In the genomic region with DNA sequence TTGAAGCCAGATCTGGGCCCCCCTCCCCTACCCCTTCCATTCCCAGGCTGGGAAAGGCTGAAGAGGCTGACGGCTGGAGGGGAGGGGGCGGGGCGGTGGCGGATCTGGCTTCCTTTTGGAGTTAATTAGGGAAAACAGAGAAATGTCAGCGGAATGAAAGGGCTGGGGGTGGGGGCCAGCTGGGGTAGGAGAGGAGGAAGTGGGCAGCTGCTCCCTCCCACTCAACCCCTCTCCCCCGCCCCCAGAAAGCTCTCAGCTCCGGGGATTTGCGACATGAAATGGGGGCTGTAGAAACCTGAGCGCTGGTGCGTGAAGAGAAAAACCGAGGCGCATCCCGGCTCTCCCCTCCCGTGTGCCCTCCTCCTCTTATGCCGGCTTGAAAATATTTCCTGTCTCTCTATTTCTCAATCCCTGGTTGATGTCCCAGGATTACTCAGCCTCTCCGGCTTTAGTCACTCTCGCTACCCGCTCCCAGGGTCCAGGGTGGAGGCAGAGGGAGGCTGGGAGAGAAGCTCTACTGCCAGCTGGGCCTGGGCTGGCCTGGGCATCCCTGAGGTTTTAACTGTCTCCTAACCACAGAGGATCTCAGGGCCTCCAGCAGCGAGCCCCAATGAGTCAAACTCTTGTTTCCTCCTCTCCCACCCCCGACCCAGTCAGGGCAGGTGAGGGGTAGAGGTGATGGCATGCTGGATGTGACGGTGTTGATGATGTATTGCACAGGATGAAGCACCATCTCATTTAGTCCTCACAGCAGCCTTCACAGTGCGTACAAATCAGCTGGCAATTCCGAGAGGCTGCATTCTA, we compare ENCODE assay signal across 8 cellular contexts. TPM values are rescaled to one million over a fixed set of nuclear protein-coding genes. Genes with fewer than 3 reads are reported as not detected.
DNase-seq lines count a peak whose midpoint lies in the region; ATAC-seq and TF ChIP-seq lines count a peak whose summit lies in the region.

No MANE protein-coding gene starts in this region.

- H3K27ac ChIP-seq in mesenchymal stem cell (ENCODE audit: low read length, poor library complexity, severe bottlenecking) (peak overlapping the region; percentile 95), vagina (peak overlapping the region; percentile 94)

- no peak for ATAC-seq in HG02885 (IDR thresholded peaks at IDR 0.05; ENCODE audit: poor library complexity, unreplicated experiment)

- H3K79me1 ChIP-seq in mesenchymal stem cell (replicated peaks; ENCODE audit: low read length, poor library complexity, severe bottlenecking): peaks cover 27% of the 10 kb centered on the region

- H3K9me3 Mint-ChIP-seq in activated CD4-positive, alpha-beta T cell treated with anti-CD3 and anti-CD28 coated beads, Interleukin-2, amount 10 ng/mL, durations not matched to agents 24 days and 14 days: no peaks in the 10 kb centered on the region
- H3K9me3 Mint-ChIP-seq in dendritic cell treated with granulocyte-macrophage colony-stimulating factor and Interleukin-4, amounts not matched to agents 40 ng/mL and 50 ng/mL, for 4 days: no peaks in the 10 kb centered on the region

- H3K9me3 ChIP-seq in mesenchymal stem cell (ENCODE audit: control insufficient read depth, low read length): no peaks in the 10 kb centered on the region
- no peaks in the 10 kb centered on the region for H3K9me3 ChIP-seq in vagina

- H3K23ac ChIP-seq in mesenchymal stem cell (ENCODE audit: low read length in 2 of 2): no peak overlapping the region

- peak overlapping the region; percentile 98 for H2BK5ac ChIP-seq in mesenchymal stem cell (ENCODE audit: low read depth, low read length, poor library complexity, severe bottlenecking)

- peaks cover 46% of the 10 kb centered on the region for H3K4me1 ChIP-seq in mesenchymal stem cell (ENCODE audit: control insufficient read depth, insufficient read depth, low read depth, low read length)
- H3K4me1 ChIP-seq in vagina: peaks cover 63% of the 10 kb centered on the region

- peak overlapping the region; percentile 83 to 99 for H3K4ac ChIP-seq in mesenchymal stem cell (ENCODE audit: low read depth in 1 of 2, low read length in 2 of 2)

- H3K27me3 Mint-ChIP-seq in activated CD4-positive, alpha-beta T cell treated with anti-CD3 and anti-CD28 coated beads, Interleukin-2, amount 10 ng/mL, durations not matched to agents 24 days and 14 days: no peaks in the 10 kb centered on the region
- peaks cover 30% of the 10 kb centered on the region for H3K27me3 Mint-ChIP-seq in dendritic cell treated with granulocyte-macrophage colony-stimulating factor and Interleukin-4, amounts not matched to agents 40 ng/mL and 50 ng/mL, for 4 days

- peak overlapping the region; percentile 60 to 100 for H2BK12ac ChIP-seq in mesenchymal stem cell (ENCODE audit: low read length in 2 of 2)

- H3K9ac ChIP-seq in mesenchymal stem cell (ENCODE audit: low read length): peak overlapping the region; percentile 89

- H3K4me3 Mint-ChIP-seq in activated CD4-positive, alpha-beta T cell treated with anti-CD3 and anti-CD28 coated beads, Interleukin-2, amount 10 ng/mL, durations not matched to agents 24 days and 14 days: no peak overlapping the region
- H3K4me3 Mint-ChIP-seq in dendritic cell treated with granulocyte-macrophage colony-stimulating factor and Interleukin-4, amounts not matched to agents 40 ng/mL and 50 ng/mL, for 4 days: peak overlapping the region; percentile 22

- H2BK15ac ChIP-seq in mesenchymal stem cell (ENCODE audit: low read depth, poor library complexity, severe bottlenecking): peak overlapping the region; percentile 82

- H3K27ac Mint-ChIP-seq in activated CD4-positive, alpha-beta T cell treated with anti-CD3 and anti-CD28 coated beads, Interleukin-2, amount 10 ng/mL, durations not matched to agents 24 days and 14 days: peak overlapping the region; percentile 72
- H3K27ac Mint-ChIP-seq in dendritic cell treated with granulocyte-macrophage colony-stimulating factor and Interleukin-4, amounts not matched to agents 40 ng/mL and 50 ng/mL, for 4 days: no peak overlapping the region

- no peak overlapping the region for H2AFZ ChIP-seq in mesenchymal stem cell (ENCODE audit: low read depth, low read length)

- DNase-seq in activated CD4-positive, alpha-beta T cell treated with anti-CD3 and anti-CD28 coated beads, Interleukin-2, amount 10 ng/mL, durations not matched to agents 24 days and 14 days: no peak
- DNase-seq in activated CD4-positive, alpha-beta T cell treated with anti-CD3 and anti-CD28 coated beads for 4 hours: no peak
- peak; percentile 12 for DNase-seq in NCI-H82 treated with DMSO at 0.1 percent for 48 hours (lab: John Stamatoyannopoulos, UW; ENCODE audit: unreplicated experiment)
- DNase-seq in mesenchymal stem cell: peak; percentile 99
- no peak for DNase-seq in vagina (ENCODE audit: extremely low spot score in 2 of 2)
- DNase-seq in GM19238 (ENCODE audit: insufficient read length, low spot score): no peak

- H3K27me3 ChIP-seq in mesenchymal stem cell (ENCODE audit: control insufficient read depth in 1 of 2, insufficient read depth in 1 of 2, low read length in 2 of 2) (no peaks in the 10 kb centered on the region), vagina (no peaks in the 10 kb centered on the region)

- no peak for TF ChIP-seq CTCF in vagina (IDR thresholded peaks at IDR 0.05)

- H2BK120ac ChIP-seq in mesenchymal stem cell (ENCODE audit: low read depth, low read length): peak overlapping the region; percentile 93

- H4K8ac ChIP-seq in mesenchymal stem cell (ENCODE audit: low read length): peak overlapping the region; percentile 92

- H3K36me3 Mint-ChIP-seq in activated CD4-positive, alpha-beta T cell treated with anti-CD3 and anti-CD28 coated beads, Interleukin-2, amount 10 ng/mL, durations not matched to agents 24 days and 14 days (ENCODE audit: low read depth): peaks cover 6% of the 10 kb centered on the region
- H3K36me3 Mint-ChIP-seq in dendritic cell treated with granulocyte-macrophage colony-stimulating factor and Interleukin-4, amounts not matched to agents 40 ng/mL and 50 ng/mL, for 4 days (ENCODE audit: low read depth): peaks cover 15% of the 10 kb centered on the region

- H3K14ac ChIP-seq in mesenchymal stem cell (ENCODE audit: low read length in 2 of 2): peak overlapping the region in 1 of 2 experiments; percentile 99

- peaks cover 24% of the 10 kb centered on the region for H3K4me1 Mint-ChIP-seq in activated CD4-positive, alpha-beta T cell treated with anti-CD3 and anti-CD28 coated beads, Interleukin-2, amount 10 ng/mL, durations not matched to agents 24 days and 14 days
- H3K4me1 Mint-ChIP-seq in dendritic cell treated with granulocyte-macrophage colony-stimulating factor and Interleukin-4, amounts not matched to agents 40 ng/mL and 50 ng/mL, for 4 days (ENCODE audit: low read depth): peaks cover 42% of the 10 kb centered on the region

- peak overlapping the region; percentile 96 for H4K91ac ChIP-seq in mesenchymal stem cell (ENCODE audit: low read length)

- WGBS in mesenchymal stem cell: 7% methylated on average over 14 of the region's 23 CpGs

- peak overlapping the region; percentile 92 to 100 for H3K18ac ChIP-seq in mesenchymal stem cell (ENCODE audit: low read depth in 1 of 2, low read length in 2 of 2)

- H3K36me3 ChIP-seq in mesenchymal stem cell (ENCODE audit: control insufficient read depth in 1 of 2, insufficient read depth in 2 of 2, low read depth in 1 of 2, low read length in 2 of 2) (peaks cover 42 to 57% of the 10 kb centered on the region in 2 experiments), vagina (peaks cover 3 to 18% of the 10 kb centered on the region in 2 donors)

- peak overlapping the region; percentile 96 for H2AK5ac ChIP-seq in mesenchymal stem cell (ENCODE audit: low read length, severe bottlenecking)

- intact Hi-C loops in activated CD4-positive, alpha-beta T cell treated with anti-CD3 and anti-CD28 coated beads, Interleukin-2, amount 10 ng/mL, durations not matched to agents 24 days and 14 days (cut with micrococcal nuclease): no loop called here
- intact Hi-C loops in dendritic cell treated with granulocyte-macrophage colony-stimulating factor and Interleukin-4, amounts not matched to agents 40 ng/mL and 50 ng/mL, for 4 days (cut with micrococcal nuclease): no loop called here
- intact Hi-C loops in vagina (cut with DNase I): no loop called here

- H3K4me3 ChIP-seq in mesenchymal stem cell (ENCODE audit: insufficient read depth in 1 of 2, low read depth in 1 of 2, low read length in 2 of 2) (peak overlapping the region in 1 of 2 experiments; percentile 74), vagina (peak overlapping the region; percentile 34 to 42)

- peak in 1 of 2 donors; percentile 54 for TF ChIP-seq POLR2A in vagina (IDR thresholded peaks at IDR 0.05)

- H3K4me2 ChIP-seq in mesenchymal stem cell (ENCODE audit: low read length, poor library complexity, severe bottlenecking): peak overlapping the region; percentile 69

RNA-seq across cellular contexts. Expression of a gene that starts 20.1 kb away (rescaled TPM):
- not detected in 2 replicates for total RNA-seq in activated CD4-positive, alpha-beta T cell treated with anti-CD3 and anti-CD28 coated beads, Interleukin-2, amount 10 ng/mL, durations not matched to agents 24 days and 14 days
- polyA plus RNA-seq in mesenchymal stem cell (2013, experiment 1 of 2): 0.26 TPM
- polyA plus RNA-seq in mesenchymal stem cell (2013, experiment 2 of 2): 0.27 TPM
- total RNA-seq in vagina: 3.4 TPM

RNA-seq across cellular contexts. Expression of a gene that starts 24.2 kb away (rescaled TPM):
- not detected in 2 replicates for total RNA-seq in activated CD4-positive, alpha-beta T cell treated with anti-CD3 and anti-CD28 coated beads, Interleukin-2, amount 10 ng/mL, durations not matched to agents 24 days and 14 days
- 0.19 TPM for polyA plus RNA-seq in mesenchymal stem cell (2013, experiment 1 of 2)
- 0.15 TPM for polyA plus RNA-seq in mesenchymal stem cell (2013, experiment 2 of 2)
- total RNA-seq in vagina: 4.9 TPM

RNA-seq across cellular contexts. Expression of a gene that starts 33.2 kb away (rescaled TPM):
- 0.24 and 0.58 TPM in 2 replicates for total RNA-seq in activated CD4-positive, alpha-beta T cell treated with anti-CD3 and anti-CD28 coated beads, Interleukin-2, amount 10 ng/mL, durations not matched to agents 24 days and 14 days
- 115 TPM for polyA plus RNA-seq in mesenchymal stem cell (2013, experiment 1 of 2)
- polyA plus RNA-seq in mesenchymal stem cell (2013, experiment 2 of 2): 114 TPM
- 78.3 TPM for total RNA-seq in vagina

Comparison
In these comparisons a context has a peak if more than half of its experiments do, and no peak if none do; other contexts are left out.
1. DNase-seq: peak in NCI-H82 treated with DMSO at 0.1 percent for 48 hours (single experiment) and mesenchymal stem cell (single experiment); none in activated CD4-positive, alpha-beta T cell treated with anti-CD3 and anti-CD28 coated beads, Interleukin-2, amount 10 ng/mL, durations not matched to agents 24 days and 14 days (single experiment), activated CD4-positive, alpha-beta T cell treated with anti-CD3 and anti-CD28 coated beads for 4 hours (0 of 2), vagina (0 of 2) and GM19238 (single experiment).
2. RNA of a gene that starts 33.2 kb away (total RNA-seq): 78.3 TPM in vagina (single experiment); 0.24 to 0.58 TPM in activated CD4-positive, alpha-beta T cell treated with anti-CD3 and anti-CD28 coated beads, Interleukin-2, amount 10 ng/mL, durations not matched to agents 24 days and 14 days; every median in the first group is over 10 times any median in the second.